ENCODE assay signal across 8 cellular contexts in the genomic region with DNA sequence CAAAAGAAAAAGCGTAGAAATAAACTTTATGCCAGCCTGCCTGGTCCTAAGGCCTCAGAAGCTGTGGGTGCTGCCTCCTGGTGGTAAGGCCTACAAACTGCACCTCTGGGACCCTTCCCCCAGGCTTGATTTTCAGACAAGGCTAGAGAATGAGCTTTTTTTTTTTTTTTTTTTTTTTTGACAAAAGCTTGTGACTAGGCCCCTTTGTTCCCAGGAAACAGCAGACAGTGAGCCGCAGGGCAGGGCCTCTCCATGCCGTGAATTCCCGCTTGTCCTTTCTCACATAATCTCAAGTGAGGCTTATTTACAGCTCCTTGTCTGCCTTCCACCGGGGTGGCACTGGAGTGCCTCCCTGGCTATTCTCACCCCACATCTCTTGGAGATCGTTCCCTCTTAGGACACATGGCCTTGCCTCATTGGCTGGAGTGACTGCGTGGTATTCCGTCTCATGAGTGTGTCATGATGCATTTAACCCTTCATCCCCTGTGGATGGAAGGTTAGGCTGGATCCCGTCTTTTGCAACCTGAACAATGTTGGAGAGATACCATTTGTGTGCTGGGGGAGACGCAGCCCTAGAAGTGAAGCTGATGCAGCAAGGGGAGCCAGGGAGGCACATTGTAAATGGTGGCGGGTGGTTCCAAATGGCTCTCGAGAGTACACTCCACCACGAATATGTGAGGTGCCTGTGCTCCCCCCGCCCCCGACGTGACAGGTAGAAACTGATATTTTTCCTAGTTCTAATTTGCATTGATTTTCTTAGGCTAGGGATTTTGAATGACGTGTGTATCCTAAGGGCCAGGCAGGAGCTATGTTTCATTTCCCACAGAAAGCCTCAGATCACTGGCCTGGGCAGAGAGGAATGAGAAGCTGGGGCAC. TPM values are rescaled to one million over a fixed set of nuclear protein-coding genes. Genes with fewer than 3 reads are reported as not detected.
DNase-seq lines count a peak whose midpoint lies in the region; ATAC-seq, FAIRE-seq and TF ChIP-seq lines count a peak whose summit lies in the region.

No MANE protein-coding gene starts in this region.

- H3K4me3 ChIP-seq in keratinocyte (ENCODE audit: control insufficient read depth in 2 of 3, extremely low read depth in 1 of 3, insufficient read depth in 2 of 3, low read depth in 1 of 3, low read length in 3 of 3): no peak overlapping the region

- H3K4me3 Mint-ChIP-seq in central memory CD8-positive, alpha-beta T cell: no peak overlapping the region

- H3K9me3 Mint-ChIP-seq in central memory CD8-positive, alpha-beta T cell: no peaks in the 10 kb centered on the region

- ATAC-seq in central memory CD8-positive, alpha-beta T cell (replicated peaks; ENCODE audit: extremely low read depth, poor library complexity, severe bottlenecking): peak; percentile 68
- ATAC-seq in GM21367 (IDR thresholded peaks at IDR 0.05; ENCODE audit: unreplicated experiment): no peak

- no peaks in the 10 kb centered on the region for H3K9me1 ChIP-seq in keratinocyte (ENCODE audit: control insufficient read depth, extremely low read depth, insufficient read depth, low read length)

- H3K36me3 Mint-ChIP-seq in central memory CD8-positive, alpha-beta T cell (ENCODE audit: insufficient read depth): peaks cover 1% of the 10 kb centered on the region

- no peaks in the 10 kb centered on the region for H3K27me3 ChIP-seq in keratinocyte (ENCODE audit: control insufficient read depth, extremely low read depth, insufficient read depth, low read length)

- H3K79me2 ChIP-seq in keratinocyte (ENCODE audit: control insufficient read depth, insufficient read depth, low read length): no peaks in the 10 kb centered on the region

- no peaks in the 10 kb centered on the region for H3K4me1 Mint-ChIP-seq in central memory CD8-positive, alpha-beta T cell

- dilution Hi-C loops in keratinocyte (cut with MboI; ENCODE audit: extremely low pct_ligation_motif_present, low sequenced_read_pairs): no loop called here

- FAIRE-seq in keratinocyte (lab: Jason Lieb, UNC): peak; percentile 81

- peak overlapping the region; percentile 42 for H3K9ac ChIP-seq in keratinocyte (ENCODE audit: control insufficient read depth, extremely low read depth, insufficient read depth, low read length)

- H2AFZ ChIP-seq in keratinocyte (ENCODE audit: control insufficient read depth, low read length): peak overlapping the region; percentile 32

- peak overlapping the region; percentile 56 for H3K4me2 ChIP-seq in keratinocyte (ENCODE audit: control insufficient read depth, extremely low read depth, insufficient read depth, low read depth, low read length)

- H3K27ac Mint-ChIP-seq in central memory CD8-positive, alpha-beta T cell (ENCODE audit: low read depth): no peak overlapping the region

- DNase-seq in NCI-H82 (lab: John Stamatoyannopoulos, UW) (peak; percentile 71), NCI-H82 treated with DMSO at 0.1 percent for 48 hours (lab: John Stamatoyannopoulos, UW; ENCODE audit: unreplicated experiment) (no peak), NCI-H146 (lab: John Stamatoyannopoulos, UW) (peak; percentile 84), keratinocyte (ENCODE audit: low read depth, low spot score) (peak; percentile 25)
- peak in 3 of 4 experiments; percentile 18 to 32 (median 22) for DNase-seq in activated CD4-positive, CD25-positive, alpha-beta regulatory T cell (lab: John Stamatoyannopoulos, UW)
- peak; percentile 46 to 49 for DNase-seq in central memory CD8-positive, alpha-beta T cell (ENCODE audit: low spot score in 2 of 2)
- DNase-seq in stimulated activated CD4-positive, alpha-beta T cell treated with anti-CD3 and anti-CD28 coated beads, Interleukin-1b, Interleukin-23, amount 100 ng/mL, for 1 hour (ENCODE audit: low read depth in 2 of 2): peak; percentile 12 to 46

- no peaks in the 10 kb centered on the region for H3K27me3 Mint-ChIP-seq in central memory CD8-positive, alpha-beta T cell

- H4K20me1 ChIP-seq in keratinocyte (ENCODE audit: control insufficient read depth, extremely low read depth, insufficient read depth, low read length): no peaks in the 10 kb centered on the region

- peak; percentile 81 to 96 (median 94) for TF ChIP-seq CTCF in keratinocyte (optimal IDR thresholded peaks at IDR 0.05 in 1 of 3, IDR thresholded peaks at IDR 0.05 in 1 of 3, conservative IDR thresholded peaks at IDR 0.05 in 1 of 3; ENCODE audit: extremely low read depth in 1 of 3, insufficient read depth in 2 of 3, low read length in 3 of 3)

- H3K9me3 ChIP-seq in keratinocyte (ENCODE audit: control insufficient read depth, low read depth, low read length): no peaks in the 10 kb centered on the region

- peaks cover 3% of the 10 kb centered on the region for H3K4me1 ChIP-seq in keratinocyte (ENCODE audit: control insufficient read depth, extremely low read depth, insufficient read depth, low read length)

- no peaks in the 10 kb centered on the region for H3K36me3 ChIP-seq in keratinocyte (ENCODE audit: control insufficient read depth in 2 of 2, extremely low read depth in 1 of 2, insufficient read depth in 2 of 2, low read length in 2 of 2)

- peak overlapping the region; percentile 39 for H3K27ac ChIP-seq in keratinocyte (ENCODE audit: control insufficient read depth, insufficient read depth, low read length)

RNA-seq across cellular contexts. Expression of a gene that starts 49.6 kb away (rescaled TPM):
- polyA plus RNA-seq in keratinocyte: 76.4 to 201 TPM (median 111 TPM) in 3 replicates
- 35.9 TPM for polyA plus RNA-seq in keratinocyte (2011; ENCODE audit: low read depth)
- polyA plus RNA-seq in keratinocyte (2011; cell fraction: cytosol; rRNA removed): 105 and 120 TPM in 2 replicates
- polyA plus RNA-seq in keratinocyte (2011; cell fraction: nucleus; rRNA removed): 176 and 203 TPM in 2 replicates
- 50.9 and 103 TPM in 2 replicates for polyA plus RNA-seq in keratinocyte (2012; ENCODE audit: low replicate concordance)
- 227 to 753 TPM (median 238 TPM) in 3 replicates for polyA minus RNA-seq in keratinocyte
- polyA minus RNA-seq in keratinocyte (2011; cell fraction: cytosol; rRNA and poly(A)+ RNA removed): 119 TPM
- polyA minus RNA-seq in keratinocyte (2011; cell fraction: nucleus; rRNA and poly(A)+ RNA removed): 103 and 160 TPM in 2 replicates
